ENCODE assay signal across 27 cellular contexts in genomic region chr5:151414536-151414935, GRCh38.
"Had no signal": no experiment of that assay in that cellular context is flagged by ENCODE, and none has a peak within 500 bp of the region (broad histone marks: within the 10 kb centered on the region; RNA-seq: fewer than 3 reads in every experiment).

No MANE protein-coding gene starts in this region.

- H3K4me1 ChIP-seq: left lung, lower lobe of right lung, neural progenitor cell, suprapubic skin, tibial artery, upper lobe of right lung had no signal

- H3K36me3 ChIP-seq: left lung, lower lobe of right lung, neural progenitor cell, neutrophil, suprapubic skin, thoracic aorta, tibial artery, upper lobe of right lung had no signal

- H3K27me3 ChIP-seq: neural progenitor cell had no signal

- H3K4me3 ChIP-seq: left lung, lower lobe of right lung, neural progenitor cell, skin epidermis, suprapubic skin, thoracic aorta, tibial artery, upper lobe of right lung had no signal

- H3K9me3 ChIP-seq: neutrophil, suprapubic skin, tibial artery, upper lobe of right lung had no signal

- DNase-seq: hippocampal formation; kidney; left colon; left lung; lower lobe of right lung; mammary epithelial cell; mesenchymal stem cell; naive B cell; natural killer cell; nephron progenitor cell; occipital lobe; retina; right cardiac atrium; stimulated activated CD4-positive, alpha-beta T cell treated with anti-CD3 and anti-CD28 coated beads, Interleukin-12 subunit alpha, Interleukin-12 subunit beta, amount 100 ng/mL, for 4 hours; stimulated activated CD4-positive, alpha-beta T cell treated with anti-CD3 and anti-CD28 coated beads, Interleukin-15, amount 100 ng/mL, for 24 hours; stimulated activated CD4-positive, alpha-beta T cell treated with anti-CD3 and anti-CD28 coated beads, Interleukin-2, amount 100 ng/mL, for 24 hours; stimulated activated CD4-positive, alpha-beta T cell treated with anti-CD3 and anti-CD28 coated beads, Interleukin-4, amount 100 ng/mL, for 1 hour; stimulated activated naive B cell treated with anti-CD40 and anti-IgM and Interleukin-4, amounts not matched to agents 10 μg/mL and 1 μg/mL and 100 μg/mL, for 72 hours; stimulated activated naive CD8-positive, alpha-beta T cell treated with anti-CD3 and anti-CD28 coated beads, Interleukin-15, Interleukin-2, amounts not matched to agents 100 U/mL and 50 U/mL, for 24 hours; tibial artery; trophoblast cell; upper lobe of right lung had no signal

- H3K27ac ChIP-seq: left lung, lower lobe of right lung, neural progenitor cell, neutrophil, skin epidermis, suprapubic skin, thoracic aorta, tibial artery, upper lobe of right lung had no signal
